Comparison of ENCODE assay signal across 8 cellular contexts in the genomic region with DNA sequence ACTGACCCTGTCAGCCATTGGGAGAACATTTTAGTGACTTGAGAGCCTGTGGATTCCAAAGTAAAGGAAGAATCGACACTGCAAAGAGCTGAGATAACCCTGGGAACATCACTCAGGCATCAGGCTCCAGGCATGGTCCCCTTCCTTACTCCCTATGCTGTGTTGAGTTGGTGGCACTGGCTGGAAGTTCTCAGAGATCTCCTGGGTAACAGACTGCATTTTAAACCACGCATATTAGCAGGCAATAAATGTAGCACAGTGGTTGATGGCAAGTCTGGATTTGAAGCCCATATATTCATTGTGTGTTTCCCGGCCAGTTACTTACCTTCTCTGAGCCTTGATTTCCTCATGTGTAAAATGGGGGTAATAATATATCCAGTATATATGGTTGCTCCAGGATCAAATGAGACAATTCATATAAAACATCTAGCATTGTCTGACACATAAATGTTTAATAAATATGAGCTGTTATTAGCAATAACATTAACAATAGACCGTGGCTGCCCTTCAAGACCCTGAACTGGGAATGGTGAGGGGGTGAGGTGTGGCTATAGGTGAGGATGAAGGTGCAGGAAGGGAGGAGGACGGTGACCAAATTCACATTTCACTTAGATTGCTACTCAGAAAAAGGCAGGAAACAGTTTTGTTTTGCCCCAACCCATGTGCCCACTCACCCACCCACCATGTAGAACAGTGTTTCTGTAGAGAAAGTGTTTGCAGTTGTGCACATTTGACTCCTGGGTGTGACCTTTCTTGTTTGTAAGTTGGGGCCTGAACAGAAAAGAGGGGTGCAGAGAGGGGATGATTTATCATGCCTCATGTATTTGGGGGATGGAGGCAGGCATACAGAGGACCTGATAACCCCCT. TPM values are rescaled to one million over a fixed set of nuclear protein-coding genes. Genes with fewer than 3 reads are reported as not detected.
DNase-seq lines count a peak whose midpoint lies in the region; ATAC-seq and TF ChIP-seq lines count a peak whose summit lies in the region.

No MANE protein-coding gene starts in this region.

- H3K27me3 ChIP-seq in CD4-positive, CD25-positive, alpha-beta regulatory T cell (ENCODE audit: control insufficient read depth, insufficient read depth, low read length): no peaks in the 10 kb centered on the region
- no peaks in the 10 kb centered on the region for H3K27me3 ChIP-seq in neuron (ENCODE audit: insufficient read depth, low read length)

- peak in 1 of 3 donors; percentile 89 for DNase-seq in CD4-positive, CD25-positive, alpha-beta regulatory T cell
- DNase-seq in RWPE1 (ENCODE audit: low spot score) (no peak), inferior parietal cortex (ENCODE audit: extremely low spot score) (no peak), DMS153 treated with DMSO at 0.1 percent for 48 hours (lab: John Stamatoyannopoulos, UW; ENCODE audit: unreplicated experiment) (no peak), LoVo (ENCODE audit: low spot score) (no peak)
- no peak for DNase-seq in effector memory CD8-positive, alpha-beta T cell

- H3K9me3 Mint-ChIP-seq in CD4-positive, CD25-positive, alpha-beta regulatory T cell: no peaks in the 10 kb centered on the region
- no peaks in the 10 kb centered on the region for H3K9me3 Mint-ChIP-seq in effector memory CD8-positive, alpha-beta T cell

- peak overlapping the region; percentile 89 for H3K4me3 ChIP-seq in CD4-positive, CD25-positive, alpha-beta regulatory T cell (ENCODE audit: low read depth, low read length)
- H3K4me3 ChIP-seq in neuron (ENCODE audit: low read length): peak overlapping the region; percentile 79

- POLR2A ChIA-PET in RWPE1 (lab: Yijun Ruan, JAX; ENCODE audit: low non-redundant PET): no interaction called here

- H3K4me3 Mint-ChIP-seq in CD4-positive, CD25-positive, alpha-beta regulatory T cell: peak overlapping the region; percentile 95 to 97 (median 96)
- H3K4me3 Mint-ChIP-seq in effector memory CD8-positive, alpha-beta T cell: peak overlapping the region; percentile 85 to 93

- CTCF ChIA-PET in RWPE1 (lab: Yijun Ruan, JAX): interaction anchor here (0.6 to 1.2 kb wide), 5 partner anchors 14 to 581 kb away, joined by 3 read pairs; no protein-coding TSS in a partner anchor

- peak overlapping the region; percentile 92 to 100 (median 94) for H3K27ac Mint-ChIP-seq in CD4-positive, CD25-positive, alpha-beta regulatory T cell
- H3K27ac Mint-ChIP-seq in effector memory CD8-positive, alpha-beta T cell: peak overlapping the region; percentile 92 to 96

- H3K27ac ChIP-seq in CD4-positive, CD25-positive, alpha-beta regulatory T cell (ENCODE audit: insufficient read depth, low read length, poor library complexity, severe bottlenecking): peak overlapping the region; percentile 87
- H3K27ac ChIP-seq in RWPE1: peak overlapping the region; percentile 91

- peaks cover 7% of the 10 kb centered on the region for H3K36me3 Mint-ChIP-seq in CD4-positive, CD25-positive, alpha-beta regulatory T cell
- H3K36me3 Mint-ChIP-seq in effector memory CD8-positive, alpha-beta T cell (ENCODE audit: insufficient read depth): peaks cover 39% of the 10 kb centered on the region

- H3K36me3 ChIP-seq in CD4-positive, CD25-positive, alpha-beta regulatory T cell (ENCODE audit: control insufficient read depth, insufficient read depth, low read length): peaks cover 5% of the 10 kb centered on the region
- peaks cover 31% of the 10 kb centered on the region for H3K36me3 ChIP-seq in neuron (ENCODE audit: insufficient read depth, low read length)

- ATAC-seq in CD4-positive, CD25-positive, alpha-beta regulatory T cell (ENCODE audit: low read depth in 2 of 2): no peak
- no peak for ATAC-seq in effector memory CD8-positive, alpha-beta T cell (replicated peaks)
- ATAC-seq in HG03520 (IDR thresholded peaks at IDR 0.05; ENCODE audit: unreplicated experiment): no peak

- no peak for TF ChIP-seq CTCF in RWPE1 (conservative IDR thresholded peaks at IDR 0.05; ENCODE audit: low read depth)

- H3K4me1 Mint-ChIP-seq in CD4-positive, CD25-positive, alpha-beta regulatory T cell: peaks cover 34 to 73% (median 63%) of the 10 kb centered on the region in 4 donors
- peaks cover 71 to 84% of the 10 kb centered on the region in 2 donors for H3K4me1 Mint-ChIP-seq in effector memory CD8-positive, alpha-beta T cell (ENCODE audit: low read depth in 2 of 2)

- no peaks in the 10 kb centered on the region for H3K9me3 ChIP-seq in CD4-positive, CD25-positive, alpha-beta regulatory T cell (ENCODE audit: control insufficient read depth in 2 of 2, low read length in 2 of 2)
- no peaks in the 10 kb centered on the region for H3K9me3 ChIP-seq in neuron (ENCODE audit: low read length)

- H2AFZ ChIP-seq in neuron (ENCODE audit: low read depth, low read length): no peak overlapping the region

- peaks cover 89% of the 10 kb centered on the region for H3K4me1 ChIP-seq in CD4-positive, CD25-positive, alpha-beta regulatory T cell (ENCODE audit: control insufficient read depth, insufficient read depth, low read length, poor library complexity, severe bottlenecking)
- peaks cover 42% of the 10 kb centered on the region for H3K4me1 ChIP-seq in neuron (ENCODE audit: insufficient read depth, low read length)

- peaks cover 6% of the 10 kb centered on the region for H3K27me3 Mint-ChIP-seq in CD4-positive, CD25-positive, alpha-beta regulatory T cell
- H3K27me3 Mint-ChIP-seq in effector memory CD8-positive, alpha-beta T cell: no peaks in the 10 kb centered on the region

RNA-seq across cellular contexts. Expression of a gene that starts 2.1 kb away (rescaled TPM):
- 540 TPM for total RNA-seq in CD4-positive, CD25-positive, alpha-beta regulatory T cell
- 10 to 100 TPM; 30.4 to 36.1 (median 33.0) TPM for polyA plus RNA-seq in CD4-positive, CD25-positive, alpha-beta regulatory T cell
